In genomic region chr4:74873545-74874295, GRCh38 we compare ENCODE assay signal across 9 cellular contexts. TPM values are rescaled to one million over a fixed set of nuclear protein-coding genes. Genes with fewer than 3 reads are reported as not detected.
DNase-seq lines count a peak whose midpoint lies in the region; ATAC-seq, FAIRE-seq and TF ChIP-seq lines count a peak whose summit lies in the region.
"Had no signal": no experiment of that assay in that cellular context is flagged by ENCODE, and none has a peak within 500 bp of the region (broad histone marks: within the 10 kb centered on the region; RNA-seq: fewer than 3 reads in every experiment).

No MANE protein-coding gene starts in this region.

- peak overlapping the region; percentile 12 to 33 for H3K4me3 ChIP-seq in ascending aorta
- H3K4me3 ChIP-seq: BLaER1 treated with 17β-estradiol and CSF1 and Interleukin-3, amounts not matched to agents 10 nM and 100 nM had no signal

- DNase-seq in COLO829 (ENCODE audit: low spot score) = peak; percentile 41
- no peak for DNase-seq in ascending aorta (ENCODE audit: low spot score in 2 of 2)
- no peak for DNase-seq in stimulated activated CD8-positive, alpha-beta memory T cell treated with anti-CD3 and anti-CD28 coated beads, Interleukin-4, amount 100 ng/mL, for 48 hours
- no peak for DNase-seq in RKO (ENCODE audit: low spot score)
- no peak for DNase-seq in Ammon's horn (ENCODE audit: low spot score)
- DNase-seq in RCC 7860 (ENCODE audit: low spot score) = no peak

- no peaks in the 10 kb centered on the region for H3K27me3 ChIP-seq in ascending aorta
- H3K27me3 ChIP-seq: BLaER1 treated with 17β-estradiol and CSF1 and Interleukin-3, amounts not matched to agents 10 nM and 100 nM had no signal

- peak overlapping the region; percentile 52 to 70 for H3K27ac ChIP-seq in ascending aorta
- H3K27ac ChIP-seq: BLaER1 treated with 17β-estradiol and CSF1 and Interleukin-3, amounts not matched to agents 10 nM and 100 nM had no signal

- H3K9me3 ChIP-seq in ascending aorta = no peaks in the 10 kb centered on the region
- H3K9me3 ChIP-seq: BLaER1 treated with 17β-estradiol and CSF1 and Interleukin-3, amounts not matched to agents 10 nM and 100 nM had no signal

- TF ChIP-seq CTCF in ascending aorta (IDR thresholded peaks at IDR 0.05) = no peak

- peak; percentile 95 for ATAC-seq in GM19467 (IDR thresholded peaks at IDR 0.05; ENCODE audit: unreplicated experiment)
- ATAC-seq in HG03175 (IDR thresholded peaks at IDR 0.05; ENCODE audit: unreplicated experiment) = peak; percentile 93

- no peak for FAIRE-seq in RCC 7860 (lab: Jason Lieb, UNC)

- intact Hi-C loops in ascending aorta (cut with DNase I) = loop anchor here (2.0 to 10.0 kb wide), 2 partner anchors 101 to 615 kb away; no protein-coding TSS in a partner anchor

- H3K4me1 ChIP-seq in ascending aorta = peaks cover 0 to 18% of the 10 kb centered on the region in 2 donors

- no peaks in the 10 kb centered on the region for H3K36me3 ChIP-seq in ascending aorta
- H3K36me3 ChIP-seq: BLaER1 treated with 17β-estradiol and CSF1 and Interleukin-3, amounts not matched to agents 10 nM and 100 nM had no signal

RNA-seq across cellular contexts. Expression of gene PARM1, which starts 59.2 kb away (rescaled TPM):
- 116 TPM for total RNA-seq in ascending aorta
